In genomic region chr2:134235771-134236170, GRCh38 we compare ENCODE assay signal across 16 cellular contexts. TPM values are rescaled to one million over a fixed set of nuclear protein-coding genes. Genes with fewer than 3 reads are reported as not detected.
DNase-seq lines count a peak whose midpoint lies in the region; ATAC-seq lines count a peak whose summit lies in the region.
"Had no signal": no experiment of that assay in that cellular context is flagged by ENCODE, and none has a peak within 500 bp of the region (broad histone marks: within the 10 kb centered on the region; RNA-seq: fewer than 3 reads in every experiment).

No MANE protein-coding gene starts in this region.

- ATAC-seq in stimulated activated naive CD8-positive, alpha-beta T cell treated with anti-CD3 and anti-CD28 coated beads, Interleukin-15, amount 100 ng/mL, for 72 hours = no peak
- ATAC-seq in GM18909 (IDR thresholded peaks at IDR 0.05; ENCODE audit: poor library complexity, unreplicated experiment) (no peak), GM21423 (IDR thresholded peaks at IDR 0.05; ENCODE audit: unreplicated experiment) (no peak)
- ATAC-seq: stimulated activated naive B cell treated with anti-CD40 and anti-IgM and Interleukin-4, amounts not matched to agents 10 μg/mL and 1 μg/mL and 100 μg/mL, for 72 hours had no signal

- H3K4me1 Mint-ChIP-seq in stimulated activated naive CD8-positive, alpha-beta T cell treated with anti-CD3 and anti-CD28 coated beads, Interleukin-15, Interleukin-2, amounts not matched to agents 100 ng/mL and 50 ng/mL, for 24 hours (ENCODE audit: low read depth) = peaks cover 84% of the 10 kb centered on the region
- H3K4me1 Mint-ChIP-seq in stimulated activated naive CD8-positive, alpha-beta T cell treated with anti-CD3 and anti-CD28 coated beads, Interleukin-15, amount 100 ng/mL, for 72 hours = peaks cover 80% of the 10 kb centered on the region
- peaks cover 71% of the 10 kb centered on the region for H3K4me1 Mint-ChIP-seq in activated naive CD8-positive, alpha-beta T cell (ENCODE audit: low read depth)

- no peaks in the 10 kb centered on the region for H3K36me3 Mint-ChIP-seq in stimulated activated naive CD8-positive, alpha-beta T cell treated with anti-CD3 and anti-CD28 coated beads, Interleukin-15, Interleukin-2, amounts not matched to agents 100 ng/mL and 50 ng/mL, for 24 hours (ENCODE audit: low read depth)
- no peaks in the 10 kb centered on the region for H3K36me3 Mint-ChIP-seq in activated naive CD8-positive, alpha-beta T cell

- no peak overlapping the region for H3K4me3 Mint-ChIP-seq in stimulated activated naive CD8-positive, alpha-beta T cell treated with anti-CD3 and anti-CD28 coated beads, Interleukin-15, Interleukin-2, amounts not matched to agents 100 ng/mL and 50 ng/mL, for 24 hours
- no peak overlapping the region for H3K4me3 Mint-ChIP-seq in stimulated activated naive CD8-positive, alpha-beta T cell treated with anti-CD3 and anti-CD28 coated beads, Interleukin-15, amount 100 ng/mL, for 72 hours
- no peak overlapping the region for H3K4me3 Mint-ChIP-seq in activated naive CD8-positive, alpha-beta T cell
- H3K4me3 Mint-ChIP-seq: activated T-helper 1 cell treated with anti-CD3 and anti-CD28 coated beads, Interleukin-12 subunit alpha, Interleukin-12 subunit beta, Interleukin-2, Interleukin-4 antibody, amounts not matched to agents 30 ng/mL and 10 ng/mL and 1 ng/mL, durations not matched to agents 14 hours and 24 hours and 36 hours had no signal

- peak overlapping the region; percentile 40 for H3K27ac Mint-ChIP-seq in stimulated activated naive CD8-positive, alpha-beta T cell treated with anti-CD3 and anti-CD28 coated beads, Interleukin-15, Interleukin-2, amounts not matched to agents 100 ng/mL and 50 ng/mL, for 24 hours
- no peak overlapping the region for H3K27ac Mint-ChIP-seq in stimulated activated naive CD8-positive, alpha-beta T cell treated with anti-CD3 and anti-CD28 coated beads, Interleukin-15, amount 100 ng/mL, for 72 hours
- peak overlapping the region; percentile 74 for H3K27ac Mint-ChIP-seq in activated naive CD8-positive, alpha-beta T cell
- H3K27ac Mint-ChIP-seq: activated T-helper 1 cell treated with anti-CD3 and anti-CD28 coated beads, Interleukin-12 subunit alpha, Interleukin-12 subunit beta, Interleukin-2, Interleukin-4 antibody, amounts not matched to agents 30 ng/mL and 10 ng/mL and 1 ng/mL, durations not matched to agents 14 hours and 24 hours and 36 hours had no signal

- no peak for DNase-seq in stimulated activated naive CD8-positive, alpha-beta T cell treated with anti-CD3 and anti-CD28 coated beads, Interleukin-15, amount 100 ng/mL, for 72 hours
- DNase-seq in kidney tubule cell (ENCODE audit: low spot score) (peak; percentile 57), A172 (ENCODE audit: low spot score) (no peak), SK-N-DZ (ENCODE audit: low spot score) (no peak)
- DNase-seq: activated CD4-positive, alpha-beta T cell treated with anti-CD3 and anti-CD28 coated beads for 4 hours; GOT3; NCI-H1694 treated with DMSO at 0.1 percent for 48 hours; NCI-H446 treated with DMSO at 0.1 percent for 48 hours; ovary; SHP77; stimulated activated naive B cell treated with anti-CD40 and anti-IgM and Interleukin-4, amounts not matched to agents 10 μg/mL and 1 μg/mL and 100 μg/mL, for 72 hours had no signal

- no peaks in the 10 kb centered on the region for H3K27me3 Mint-ChIP-seq in stimulated activated naive CD8-positive, alpha-beta T cell treated with anti-CD3 and anti-CD28 coated beads, Interleukin-15, Interleukin-2, amounts not matched to agents 100 ng/mL and 50 ng/mL, for 24 hours
- no peaks in the 10 kb centered on the region for H3K27me3 Mint-ChIP-seq in stimulated activated naive CD8-positive, alpha-beta T cell treated with anti-CD3 and anti-CD28 coated beads, Interleukin-15, amount 100 ng/mL, for 72 hours
- no peaks in the 10 kb centered on the region for H3K27me3 Mint-ChIP-seq in activated naive CD8-positive, alpha-beta T cell
- H3K27me3 Mint-ChIP-seq: stimulated activated naive B cell treated with anti-CD40 and anti-IgM and Interleukin-4, amounts not matched to agents 10 μg/mL and 1 μg/mL and 100 μg/mL, for 72 hours had no signal

- peaks cover 4% of the 10 kb centered on the region for H3K9me3 Mint-ChIP-seq in stimulated activated naive CD8-positive, alpha-beta T cell treated with anti-CD3 and anti-CD28 coated beads, Interleukin-15, Interleukin-2, amounts not matched to agents 100 ng/mL and 50 ng/mL, for 24 hours
- H3K9me3 Mint-ChIP-seq in stimulated activated naive CD8-positive, alpha-beta T cell treated with anti-CD3 and anti-CD28 coated beads, Interleukin-15, amount 100 ng/mL, for 72 hours = peaks cover 5 to 7% of the 10 kb centered on the region in 2 donors
- no peaks in the 10 kb centered on the region for H3K9me3 Mint-ChIP-seq in activated naive CD8-positive, alpha-beta T cell (ENCODE audit: low read depth)
- H3K9me3 Mint-ChIP-seq: activated T-helper 1 cell treated with anti-CD3 and anti-CD28 coated beads, Interleukin-12 subunit alpha, Interleukin-12 subunit beta, Interleukin-2, Interleukin-4 antibody, amounts not matched to agents 30 ng/mL and 10 ng/mL and 1 ng/mL, durations not matched to agents 14 hours and 24 hours and 36 hours had no signal

RNA-seq across cellular contexts. Expression of gene MGAT5, which starts 18.1 kb away (rescaled TPM):
- total RNA-seq in A172 (2014; rRNA removed; shearing (Covaris generic)) = 22.9 and 31.8 TPM in 2 replicates
- polyA plus RNA-seq in SK-N-DZ (2014; cell fraction: cytosol; rRNA removed) = 37.1 and 55.6 TPM in 2 replicates
- 20.4 and 23.6 TPM in 2 replicates for polyA plus RNA-seq in SK-N-DZ (2014; cell fraction: nucleus; rRNA removed)

Comparison
In these comparisons a context has a peak if more than half of its experiments do, and no peak if none do; other contexts are left out.
1. H3K27ac Mint-ChIP-seq: peak in stimulated activated naive CD8-positive, alpha-beta T cell treated with anti-CD3 and anti-CD28 coated beads, Interleukin-15, Interleukin-2, amounts not matched to agents 100 ng/mL and 50 ng/mL, for 24 hours (single experiment) and activated naive CD8-positive, alpha-beta T cell (single experiment); none in stimulated activated naive CD8-positive, alpha-beta T cell treated with anti-CD3 and anti-CD28 coated beads, Interleukin-15, amount 100 ng/mL, for 72 hours (0 of 2).